Comparison of ENCODE assay signal across 10 cellular contexts in genomic region chr17:57442401-57442823, GRCh38.
DNase-seq lines count a peak whose midpoint lies in the region; ATAC-seq lines count a peak whose summit lies in the region.
"Had no signal": no experiment of that assay in that cellular context is flagged by ENCODE, and none has a peak within 500 bp of the region (broad histone marks: within the 10 kb centered on the region; RNA-seq: fewer than 3 reads in every experiment).

No MANE protein-coding gene starts in this region.

- no peak for DNase-seq in activated CD4-positive, alpha-beta T cell treated with anti-CD3 and anti-CD28 coated beads for 36 hours
- DNase-seq in activated CD4-positive, alpha-beta T cell treated with anti-CD3 and anti-CD28 coated beads for 1 hour: no peak
- no peak for DNase-seq in T-cell
- peak; percentile 53 for DNase-seq in fibroblast of peridontal ligament (ENCODE audit: extremely low read depth)
- DNase-seq in stimulated activated effector memory CD8-positive, alpha-beta T cell treated with anti-CD3 and anti-CD28 coated beads, Interleukin-12 subunit alpha, Interleukin-12 subunit beta, amount 100 ng/mL, for 72 hours (ENCODE audit: low spot score in 2 of 2): no peak
- no peak for DNase-seq in HK-2 (ENCODE audit: unreplicated experiment)
- DNase-seq in DMS114 treated with DMSO at 0.1 percent for 48 hours (lab: John Stamatoyannopoulos, UW; ENCODE audit: unreplicated experiment): no peak
- no peak for DNase-seq in NCI-H2029 (lab: John Stamatoyannopoulos, UW)
- DNase-seq: stimulated activated CD4-positive, alpha-beta T cell treated with anti-CD3 and anti-CD28 coated beads, Interleukin-2, amount 100 ng/mL, for 48 hours; WERI-Rb-1 had no signal

- peaks cover 80% of the 10 kb centered on the region for H3K4me1 Mint-ChIP-seq in activated CD4-positive, alpha-beta T cell treated with anti-CD3 and anti-CD28 coated beads for 36 hours
- peaks cover 62 to 81% (median 79%) of the 10 kb centered on the region in 3 donors for H3K4me1 Mint-ChIP-seq in T-cell
- peaks cover 83% of the 10 kb centered on the region for H3K4me1 Mint-ChIP-seq in stimulated activated effector memory CD8-positive, alpha-beta T cell treated with anti-CD3 and anti-CD28 coated beads, Interleukin-12 subunit alpha, Interleukin-12 subunit beta, amount 100 ng/mL, for 72 hours

- H3K27ac Mint-ChIP-seq in activated CD4-positive, alpha-beta T cell treated with anti-CD3 and anti-CD28 coated beads for 36 hours: peak overlapping the region; percentile 95
- peak overlapping the region; percentile 80 to 83 for H3K27ac Mint-ChIP-seq in T-cell
- H3K27ac Mint-ChIP-seq in stimulated activated effector memory CD8-positive, alpha-beta T cell treated with anti-CD3 and anti-CD28 coated beads, Interleukin-12 subunit alpha, Interleukin-12 subunit beta, amount 100 ng/mL, for 72 hours: peak overlapping the region; percentile 99

- ATAC-seq in activated CD4-positive, alpha-beta T cell treated with anti-CD3 and anti-CD28 coated beads for 36 hours: no peak
- no peak for ATAC-seq in T-cell (replicated peaks in 1 of 4)
- no peak for ATAC-seq in stimulated activated effector memory CD8-positive, alpha-beta T cell treated with anti-CD3 and anti-CD28 coated beads, Interleukin-12 subunit alpha, Interleukin-12 subunit beta, amount 100 ng/mL, for 72 hours

- no peaks in the 10 kb centered on the region for H3K9me3 Mint-ChIP-seq in activated CD4-positive, alpha-beta T cell treated with anti-CD3 and anti-CD28 coated beads for 36 hours (ENCODE audit: low read depth)
- H3K9me3 Mint-ChIP-seq in T-cell: no peaks in the 10 kb centered on the region
- no peaks in the 10 kb centered on the region for H3K9me3 Mint-ChIP-seq in stimulated activated effector memory CD8-positive, alpha-beta T cell treated with anti-CD3 and anti-CD28 coated beads, Interleukin-12 subunit alpha, Interleukin-12 subunit beta, amount 100 ng/mL, for 72 hours

- H3K4me3 Mint-ChIP-seq in activated CD4-positive, alpha-beta T cell treated with anti-CD3 and anti-CD28 coated beads for 36 hours: no peak overlapping the region
- peak overlapping the region in 1 of 3 donors; percentile 53 for H3K4me3 Mint-ChIP-seq in T-cell
- H3K4me3 Mint-ChIP-seq in stimulated activated effector memory CD8-positive, alpha-beta T cell treated with anti-CD3 and anti-CD28 coated beads, Interleukin-12 subunit alpha, Interleukin-12 subunit beta, amount 100 ng/mL, for 72 hours: peak overlapping the region; percentile 71

- H3K36me3 Mint-ChIP-seq in activated CD4-positive, alpha-beta T cell treated with anti-CD3 and anti-CD28 coated beads for 36 hours (ENCODE audit: low read depth): peaks cover 15% of the 10 kb centered on the region
- peaks cover 11% of the 10 kb centered on the region for H3K36me3 Mint-ChIP-seq in T-cell
- H3K36me3 Mint-ChIP-seq in stimulated activated effector memory CD8-positive, alpha-beta T cell treated with anti-CD3 and anti-CD28 coated beads, Interleukin-12 subunit alpha, Interleukin-12 subunit beta, amount 100 ng/mL, for 72 hours: peaks cover 22% of the 10 kb centered on the region

- no peaks in the 10 kb centered on the region for H3K27me3 Mint-ChIP-seq in activated CD4-positive, alpha-beta T cell treated with anti-CD3 and anti-CD28 coated beads for 36 hours
- no peaks in the 10 kb centered on the region for H3K27me3 Mint-ChIP-seq in T-cell

- CTCF ChIA-PET in activated CD4-positive, alpha-beta T cell treated with anti-CD3 and anti-CD28 coated beads for 36 hours (lab: Charles Lee): interaction anchor here (2.9 to 3.8 kb wide), 2 partner anchors 12 to 199 kb away, joined by 18 to 24 read pairs; no protein-coding TSS in a partner anchor
- CTCF ChIA-PET in T-cell (lab: Charles Lee): no interaction called here

- POLR2A ChIA-PET in activated CD4-positive, alpha-beta T cell treated with anti-CD3 and anti-CD28 coated beads for 36 hours (lab: Charles Lee): no interaction called here
- POLR2A ChIA-PET in T-cell (lab: Charles Lee): interaction anchor here in 1 of 2 donors (0.7 kb wide), 1 partner anchor 1497 kb away, joined by 3 read pairs; no protein-coding TSS in a partner anchor

- intact Hi-C loops in activated CD4-positive, alpha-beta T cell treated with anti-CD3 and anti-CD28 coated beads for 36 hours (cut with DNase I, micrococcal nuclease): loop anchor here (5.0 to 10.0 kb wide), 6 partner anchors 35 to 712 kb away; partner anchors contain the start of genes AKAP1 (in 1 of the 2) and MSI2 (in 1 of the 2)
